8 cellular contexts compared by ENCODE assay signal in genomic region chr15:67433495-67434099, GRCh38.
DNase-seq lines count a peak whose midpoint lies in the region; ATAC-seq, FAIRE-seq and TF ChIP-seq lines count a peak whose summit lies in the region.

No MANE protein-coding gene starts in this region.

- no peaks in the 10 kb centered on the region for H3K9me2 ChIP-seq in hepatocyte (replicated peaks; ENCODE audit: insufficient read depth)

- POLR2A ChIA-PET in A549 (lab: Yijun Ruan, JAX): no interaction called here

- H3K4me1 ChIP-seq in A549: peaks cover 8% of the 10 kb centered on the region
- H3K4me1 ChIP-seq in hepatocyte (ENCODE audit: insufficient read depth): peaks cover 4% of the 10 kb centered on the region

- H3K36me3 ChIP-seq in hepatocyte (replicated peaks; ENCODE audit: insufficient read depth, low read depth): peaks cover 3% of the 10 kb centered on the region

- ATAC-seq in A549: peak; percentile 89 to 96
- ATAC-seq in HG02642 (IDR thresholded peaks at IDR 0.05; ENCODE audit: poor library complexity, unreplicated experiment): no peak
- ATAC-seq in HG02678 (IDR thresholded peaks at IDR 0.05; ENCODE audit: unreplicated experiment): no peak

- DNase-seq in A549 (ENCODE audit: low read depth in 1 of 2, low spot score in 1 of 2) (peak; percentile 69 to 82), GDM1 (lab: John Stamatoyannopoulos, UW) (peak; percentile 10), NCI-H526 (lab: John Stamatoyannopoulos, UW) (peak; percentile 14 to 73), amniotic epithelial cell (ENCODE audit: low read depth) (peak; percentile 54), hepatocyte (ENCODE audit: low spot score) (peak; percentile 64)
- peak in 2 of 3 donors; percentile 5 to 35 for DNase-seq in stimulated activated CD4-positive, alpha-beta T cell treated with anti-CD3 and anti-CD28 coated beads, Interleukin-12 subunit alpha, Interleukin-12 subunit beta, amount 100 ng/mL, for 48 hours (ENCODE audit: low read depth in 2 of 3, low spot score in 1 of 3)

- no peak overlapping the region for H3K27ac ChIP-seq in A549
- no peak overlapping the region for H3K27ac ChIP-seq in hepatocyte

- WGBS in A549 (ENCODE audit: missing lambda C conversion rate): 42% methylated on average over 3 of the region's 3 CpGs
- 52% methylated on average over 3 of the region's 3 CpGs for WGBS in hepatocyte (ENCODE audit: low lambda C conversion rate, missing lambda C conversion rate)

- H3K4me3 ChIP-seq in A549: no peak overlapping the region
- no peak overlapping the region for H3K4me3 ChIP-seq in hepatocyte

- no peaks in the 10 kb centered on the region for H3K79me2 ChIP-seq in hepatocyte

- no peaks in the 10 kb centered on the region for H4K20me1 ChIP-seq in hepatocyte (ENCODE audit: insufficient read depth, poor library complexity, severe bottlenecking)

- CTCF ChIA-PET in A549 (lab: Yijun Ruan, JAX): interaction anchor here (0.7 to 2.8 kb wide), 38 partner anchors 8 to 492 kb away, joined by 3 to 22 read pairs (median 4); no protein-coding TSS in a partner anchor

- TF ChIP-seq POLR2A in A549 (IDR thresholded peaks at IDR 0.05; ENCODE audit: low read length): no peak

- H2AFZ ChIP-seq in hepatocyte: no peak overlapping the region

- FAIRE-seq in A549 (lab: Jason Lieb, UNC): no peak

- H3K27me3 ChIP-seq in hepatocyte: no peaks in the 10 kb centered on the region

- TF ChIP-seq RAD21 in A549 (conservative IDR thresholded peaks at IDR 0.05 in 1 of 2, IDR thresholded peaks at IDR 0.05 in 1 of 2): peak; percentile 78 to 91

- no peak overlapping the region for H3K4me2 ChIP-seq in A549
- H3K4me2 ChIP-seq in hepatocyte: no peak overlapping the region

- TF ChIP-seq EP300 in A549 (IDR thresholded peaks at IDR 0.05): no peak

- H3K9me3 ChIP-seq in A549 (no peaks in the 10 kb centered on the region), hepatocyte (ENCODE audit: low read depth) (no peaks in the 10 kb centered on the region)

- TF ChIP-seq CTCF in A549 (IDR thresholded peaks at IDR 0.05) (peak; percentile 71), hepatocyte (IDR thresholded peaks at IDR 0.05; ENCODE audit: poor library complexity) (peak; percentile 66)

TF ChIP-seq in A549, 52 proteins besides CTCF, POLR2A, EP300 and RAD21:
- TF ChIP-seq SMC3 (IDR thresholded peaks at IDR 0.05) (peak; percentile 80), KDM5A (IDR thresholded peaks at IDR 0.05) (no peak)

Comparison
In these comparisons a context has a peak if more than half of its experiments do, and no peak if none do; other contexts are left out.
1. ATAC-seq: peak in A549 (2 of 2); none in HG02642 (single experiment) and HG02678 (single experiment).
2. DNase-seq: peak in every context shown above with its lines; median percentile 76 in A549; 64 in hepatocyte; 54 in amniotic epithelial cell; 44 in NCI-H526; 20 in stimulated activated CD4-positive, alpha-beta T cell treated with anti-CD3 and anti-CD28 coated beads, Interleukin-12 subunit alpha, Interleukin-12 subunit beta, amount 100 ng/mL, for 48 hours; 10 in GDM1.